7 cellular contexts compared by ENCODE assay signal in the genomic region with DNA sequence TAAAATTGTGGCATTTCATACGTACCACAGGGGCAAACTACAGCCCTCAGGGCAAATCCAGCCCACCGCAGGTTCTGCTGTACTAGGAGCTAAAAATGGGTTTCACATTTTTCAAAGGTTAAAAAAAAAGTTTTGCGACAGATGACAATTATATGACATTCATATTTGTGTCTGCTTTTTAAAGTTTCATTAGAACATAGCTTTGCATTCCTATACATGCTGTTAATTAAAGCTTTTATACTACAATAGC.
A peak's percentile ranks its signal among the peaks of the same experiment; 100 is the strongest.
ATAC-seq lines count a peak whose summit lies in the region.

No MANE protein-coding gene starts in this region.

- H3K9me3 Mint-ChIP-seq in activated naive CD8-positive, alpha-beta T cell (ENCODE audit: low read depth): no peaks in the 10 kb centered on the region

- ATAC-seq in GM19324 (IDR thresholded peaks at IDR 0.05; ENCODE audit: low FRiP score, unreplicated experiment) (no peak), GM18909 (IDR thresholded peaks at IDR 0.05; ENCODE audit: poor library complexity, unreplicated experiment) (no peak), GM18868 (IDR thresholded peaks at IDR 0.05; ENCODE audit: unreplicated experiment) (no peak)

- no peaks in the 10 kb centered on the region for H3K36me3 Mint-ChIP-seq in activated naive CD8-positive, alpha-beta T cell

- H3K4me1 ChIP-seq in HUES48 (ENCODE audit: control insufficient read depth, insufficient read depth, low read length) (peaks cover 43% of the 10 kb centered on the region), iPS-20b (ENCODE audit: insufficient read depth, low read length) (peaks cover 18% of the 10 kb centered on the region), stomach smooth muscle (ENCODE audit: control insufficient read depth, insufficient read depth, low read length) (peaks cover 11% of the 10 kb centered on the region)

- no peaks in the 10 kb centered on the region for H3K27me3 Mint-ChIP-seq in activated naive CD8-positive, alpha-beta T cell

- no peaks in the 10 kb centered on the region for H3K9me3 ChIP-seq in HUES48 (ENCODE audit: control insufficient read depth, insufficient read depth, low read length)
- H3K9me3 ChIP-seq in iPS-20b (ENCODE audit: insufficient read depth, low read depth, low read length): no peaks in the 10 kb centered on the region
- H3K9me3 ChIP-seq in stomach smooth muscle (ENCODE audit: control insufficient read depth in 2 of 2, low read length in 2 of 2): no peaks in the 10 kb centered on the region

- H3K27me3 ChIP-seq in HUES48 (ENCODE audit: control insufficient read depth, insufficient read depth, low read length) (no peaks in the 10 kb centered on the region), iPS-20b (ENCODE audit: insufficient read depth, low read length) (no peaks in the 10 kb centered on the region), stomach smooth muscle (ENCODE audit: control insufficient read depth in 1 of 2, insufficient read depth in 2 of 2, low read length in 2 of 2) (no peaks in the 10 kb centered on the region)

- H3K27ac Mint-ChIP-seq in activated naive CD8-positive, alpha-beta T cell: peak overlapping the region; percentile 97

- H3K36me3 ChIP-seq in HUES48 (ENCODE audit: control insufficient read depth, insufficient read depth, low read length) (no peaks in the 10 kb centered on the region), iPS-20b (ENCODE audit: insufficient read depth, low read depth, low read length) (no peaks in the 10 kb centered on the region), stomach smooth muscle (ENCODE audit: control insufficient read depth in 2 of 2, insufficient read depth in 2 of 2, low read length in 2 of 2) (no peaks in the 10 kb centered on the region)

- H3K9ac ChIP-seq in HUES48 (ENCODE audit: low read depth, low read length): peak overlapping the region; percentile 46
- H3K9ac ChIP-seq in iPS-20b (ENCODE audit: low read depth, low read length): peak overlapping the region; percentile 81; the same call in 1 of the 2 replicates
- peak overlapping the region; percentile 96 to 97 for H3K9ac ChIP-seq in stomach smooth muscle (ENCODE audit: low read length in 2 of 2)

- H3K4me3 ChIP-seq in HUES48 (ENCODE audit: low read depth, low read length): peak overlapping the region; percentile 95
- peak overlapping the region; percentile 96 for H3K4me3 ChIP-seq in iPS-20b (ENCODE audit: low read length)
- peak overlapping the region; percentile 84 to 90 for H3K4me3 ChIP-seq in stomach smooth muscle (ENCODE audit: low read length in 2 of 2)

- H3K27ac ChIP-seq in HUES48 (ENCODE audit: low read depth, low read length): peak overlapping the region; percentile 99
- peak overlapping the region; percentile 26 for H3K27ac ChIP-seq in iPS-20b (ENCODE audit: low read length)
- peak overlapping the region; percentile 98 for H3K27ac ChIP-seq in stomach smooth muscle (ENCODE audit: low read length)

- H3K4me1 Mint-ChIP-seq in activated naive CD8-positive, alpha-beta T cell (ENCODE audit: low read depth): peaks cover 37% of the 10 kb centered on the region

- peak overlapping the region; percentile 95 for H3K4me3 Mint-ChIP-seq in activated naive CD8-positive, alpha-beta T cell

Comparison
In these comparisons a context has a peak if more than half of its experiments do, and no peak if none do; other contexts are left out.
1. H3K27ac ChIP-seq: peak in every context shown above with its lines; median percentile 99 in HUES48; 98 in stomach smooth muscle; 26 in iPS-20b.
2. H3K9ac ChIP-seq: peak in every context shown above with its lines; median percentile 96 in stomach smooth muscle; 81 in iPS-20b; 46 in HUES48.